Comparison of ENCODE assay signal across 8 cellular contexts in genomic region chr12:50110762-50111416, GRCh38. TPM values are rescaled to one million over a fixed set of nuclear protein-coding genes. Genes with fewer than 3 reads are reported as not detected.
DNase-seq lines count a peak whose midpoint lies in the region; ATAC-seq and TF ChIP-seq lines count a peak whose summit lies in the region.

No MANE protein-coding gene starts in this region.

- H3K27ac ChIP-seq in layer of hippocampus (ENCODE audit: low read depth, low read length) (peak overlapping the region; percentile 94), stomach (peak overlapping the region; percentile 79 to 99 (median 94))

- peak overlapping the region; percentile 98 for H3K4me3 Mint-ChIP-seq in activated naive CD4-positive, alpha-beta T cell treated with anti-CD3 and anti-CD28 coated beads, Interleukin-2, amount 50 U/mL, for 24 hours

- H3K36me3 ChIP-seq in stomach: peaks cover 5 to 12% (median 6%) of the 10 kb centered on the region in 4 donors

- WGBS in stomach, 5 donors: 36 to 52% (median 43%) methylated on average over 12 of the region's 12 CpGs

- H3K27me3 ChIP-seq in layer of hippocampus (ENCODE audit: control insufficient read depth, insufficient read depth, low read length) (no peaks in the 10 kb centered on the region), stomach (no peaks in the 10 kb centered on the region)

- no peak for TF ChIP-seq CTCF in cardiac fibroblast (IDR thresholded peaks at IDR 0.05; ENCODE audit: low read depth, low read length)
- no peak for TF ChIP-seq CTCF in stomach (IDR thresholded peaks at IDR 0.05)

- peaks cover 37 to 56% (median 46%) of the 10 kb centered on the region in 4 donors for H3K4me1 ChIP-seq in stomach

- intact Hi-C loops in stomach (cut with DNase I; ENCODE audit: low total_unique reads): no loop called here

- H3K4me1 Mint-ChIP-seq in activated naive CD4-positive, alpha-beta T cell treated with anti-CD3 and anti-CD28 coated beads, Interleukin-2, amount 50 U/mL, for 24 hours: peaks cover 29% of the 10 kb centered on the region

- H3K27me3 Mint-ChIP-seq in activated naive CD4-positive, alpha-beta T cell treated with anti-CD3 and anti-CD28 coated beads, Interleukin-2, amount 50 U/mL, for 24 hours: no peaks in the 10 kb centered on the region

- no peaks in the 10 kb centered on the region for H3K9me3 ChIP-seq in stomach

- TF ChIP-seq POLR2A in stomach (IDR thresholded peaks at IDR 0.05): no peak

- ATAC-seq in GM18867 (IDR thresholded peaks at IDR 0.05; ENCODE audit: unreplicated experiment): no peak

- TF ChIP-seq EP300 in stomach (IDR thresholded peaks at IDR 0.05): no peak

- peaks cover 4% of the 10 kb centered on the region for H3K36me3 Mint-ChIP-seq in activated naive CD4-positive, alpha-beta T cell treated with anti-CD3 and anti-CD28 coated beads, Interleukin-2, amount 50 U/mL, for 24 hours

- H3K4me3 ChIP-seq in cardiac fibroblast (replicated peaks in 1 of 2; ENCODE audit: low read depth in 2 of 2, low read length in 2 of 2) (peak overlapping the region in 1 of 2 donors; percentile 32), stomach (peak overlapping the region; percentile 20 to 36 (median 30))

- H3K9me3 Mint-ChIP-seq in activated naive CD4-positive, alpha-beta T cell treated with anti-CD3 and anti-CD28 coated beads, Interleukin-2, amount 50 U/mL, for 24 hours: no peaks in the 10 kb centered on the region

- DNase-seq in activated naive CD4-positive, alpha-beta T cell treated with anti-CD3 and anti-CD28 coated beads, Interleukin-2, amount 50 U/mL, for 16 hours: no peak
- DNase-seq in NCI-H226: peak; percentile 48
- peak; percentile 42 to 56 for DNase-seq in cardiac fibroblast (ENCODE audit: low read depth in 2 of 2)
- peak; percentile 78 for DNase-seq in stomach
- no peak for DNase-seq in NCI-H128 (lab: John Stamatoyannopoulos, UW; ENCODE audit: unreplicated experiment)

- H3K27ac Mint-ChIP-seq in activated naive CD4-positive, alpha-beta T cell treated with anti-CD3 and anti-CD28 coated beads, Interleukin-2, amount 50 U/mL, for 24 hours: peak overlapping the region; percentile 30

RNA-seq across cellular contexts. Expression of gene COX14, which starts 1.1 kb away (rescaled TPM):
- 10 to 100 TPM in 4 of 5 donors, 1 to 10 TPM in 1; 9.8 to 96.3 (median 31.8) TPM for total RNA-seq in stomach
- polyA plus RNA-seq in stomach: 100 to 1,000 TPM in 2 of 3 donors, 10 to 100 TPM in 1; 93.8 to 153 (median 148) TPM

RNA-seq across cellular contexts. Expression of gene GPD1, which starts 7.1 kb away (rescaled TPM):
- 1 to 10 TPM in 4 of 5 donors, under 1 TPM in 1; 0.58 to 9.5 (median 5.9) TPM for total RNA-seq in stomach
- polyA plus RNA-seq in stomach: 1 to 10 TPM in 2 of 3 donors, under 1 TPM in 1; 0.65 to 1.6 (median 1.4) TPM

RNA-seq across cellular contexts. Expression of gene SMARCD1, which starts 25.7 kb away (rescaled TPM):
- total RNA-seq in stomach: 10 to 100 TPM in 4 of 5 donors, 1 to 10 TPM in 1; 2.9 to 75.9 (median 23.8) TPM
- polyA plus RNA-seq in stomach: 10 to 100 TPM; 10.1 to 17.3 (median 14.9) TPM

RNA-seq across cellular contexts. Expression of gene ASIC1, which starts 53.5 kb away (rescaled TPM):
- total RNA-seq in stomach: 1 to 10 TPM in 2 of 5 donors, under 1 TPM in 2, not detected in 1; 0.45 to 3.5 (median 1.3) TPM
- 1 to 10 TPM in 2 of 3 donors, under 1 TPM in 1; 0.92 to 2.6 (median 1.2) TPM for polyA plus RNA-seq in stomach

RNA-seq across cellular contexts. Expression of gene CERS5, which starts 56.3 kb away (rescaled TPM):
- total RNA-seq in stomach: 100 to 1,000 TPM in 1 of 5 donors, 10 to 100 TPM in 2, 1 to 10 TPM in 2; 3.2 to 114 (median 24.1) TPM
- polyA plus RNA-seq in stomach: 10 to 100 TPM; 20.7 to 52.6 (median 23.8) TPM

Comparison
In these comparisons a context has a peak if more than half of its experiments do, and no peak if none do; other contexts are left out.
1. DNase-seq: peak in NCI-H226 (single experiment), cardiac fibroblast (2 of 2) and stomach (single experiment); none in activated naive CD4-positive, alpha-beta T cell treated with anti-CD3 and anti-CD28 coated beads, Interleukin-2, amount 50 U/mL, for 16 hours (single experiment) and NCI-H128 (single experiment).